ENCODE assay signal across 25 cellular contexts in the genomic region with DNA sequence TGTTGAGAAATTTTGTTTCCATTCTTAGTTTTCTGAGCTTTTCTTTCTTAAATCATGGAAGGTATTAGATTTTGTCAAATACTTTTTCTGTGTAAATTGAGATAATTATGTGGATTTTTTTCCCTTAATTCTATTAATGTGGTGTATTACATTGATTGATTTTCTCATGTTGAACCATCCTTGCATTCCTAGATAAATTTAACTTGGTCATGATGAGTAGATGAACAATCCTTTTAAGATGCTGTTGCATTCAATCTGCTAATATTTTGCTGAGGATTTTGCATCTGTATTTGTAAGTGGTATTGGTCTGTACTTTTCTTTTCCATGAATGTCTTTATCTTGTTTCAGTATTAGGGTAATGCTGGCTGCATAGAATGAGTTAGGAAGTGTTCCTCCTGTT.
"Had no signal": no experiment of that assay in that cellular context is flagged by ENCODE, and none has a peak within 500 bp of the region (broad histone marks: within the 10 kb centered on the region; RNA-seq: fewer than 3 reads in every experiment).

No MANE protein-coding gene starts in this region.

- H3K9me3 ChIP-seq: gastrocnemius medialis, neutrophil, psoas muscle, transverse colon had no signal

- H3K4me3 Mint-ChIP-seq: stimulated activated naive CD8-positive, alpha-beta T cell treated with anti-CD3 and anti-CD28 coated beads, Interleukin-15, amount 100 ng/mL, for 72 hours had no signal

- DNase-seq: cortex of kidney; dorsolateral prefrontal cortex; effector CD8-positive, alpha-beta T cell; gastrocnemius medialis; heart right ventricle; hypothalamus; kidney; left cardiac atrium; left ventricle myocardium inferior; lower lobe of right lung; mesenchymal stem cell; midbrain; psoas muscle; spleen; stimulated activated CD4-positive, alpha-beta T cell treated with anti-CD3 and anti-CD28 coated beads, Interleukin-15, amount 100 ng/mL, for 24 hours; stimulated activated CD4-positive, alpha-beta T cell treated with anti-CD3 and anti-CD28 coated beads, Interleukin-1b, Interleukin-23, amount 100 ng/mL, for 48 hours; stimulated activated CD4-positive, alpha-beta T cell treated with anti-CD3 and anti-CD28 coated beads, Interleukin-4, amount 100 ng/mL, for 24 hours; stimulated activated naive B cell treated with anti-CD40 and anti-IgM and Interleukin-4, amounts not matched to agents 10 μg/mL and 1 μg/mL and 100 μg/mL, for 72 hours; stimulated activated naive CD8-positive, alpha-beta T cell treated with anti-CD3 and anti-CD28 coated beads, Interleukin-15, amount 100 ng/mL, for 72 hours; transverse colon had no signal

- H3K27ac ChIP-seq: dorsolateral prefrontal cortex, epithelial cell of prostate, esophagus muscularis mucosa, gastrocnemius medialis, heart right ventricle, left ventricle myocardium inferior, lower lobe of right lung, neutrophil, psoas muscle, thoracic aorta, transverse colon had no signal

- H3K4me1 ChIP-seq: esophagus muscularis mucosa, gastrocnemius medialis, left ventricle myocardium inferior, lower lobe of right lung, psoas muscle, transverse colon had no signal

- H3K27me3 ChIP-seq: dorsolateral prefrontal cortex, esophagus muscularis mucosa, gastrocnemius medialis, heart right ventricle, neutrophil, spleen, transverse colon had no signal

- H3K27me3 Mint-ChIP-seq: stimulated activated naive B cell treated with anti-CD40 and anti-IgM and Interleukin-4, amounts not matched to agents 10 μg/mL and 1 μg/mL and 100 μg/mL, for 72 hours; stimulated activated naive CD8-positive, alpha-beta T cell treated with anti-CD3 and anti-CD28 coated beads, Interleukin-15, amount 100 ng/mL, for 72 hours had no signal

- ATAC-seq: gastrocnemius medialis; heart right ventricle; left cardiac atrium; lower lobe of right lung; psoas muscle; sciatic nerve; stimulated activated naive B cell treated with anti-CD40 and anti-IgM and Interleukin-4, amounts not matched to agents 10 μg/mL and 1 μg/mL and 100 μg/mL, for 72 hours; stimulated activated naive CD8-positive, alpha-beta T cell treated with anti-CD3 and anti-CD28 coated beads, Interleukin-15, amount 100 ng/mL, for 72 hours had no signal

- H3K4me3 ChIP-seq: dorsolateral prefrontal cortex, esophagus muscularis mucosa, gastrocnemius medialis, heart right ventricle, left ventricle myocardium inferior, lower lobe of right lung, psoas muscle, spleen, thoracic aorta, transverse colon had no signal

- H3K36me3 ChIP-seq: gastrocnemius medialis, heart right ventricle, lower lobe of right lung, neutrophil, spleen, thoracic aorta, transverse colon had no signal
